28 cellular contexts compared by ENCODE assay signal in genomic region chr5:122300374-122300773, GRCh38. TPM values are rescaled to one million over a fixed set of nuclear protein-coding genes. Genes with fewer than 3 reads are reported as not detected.
A peak's percentile ranks its signal among the peaks of the same experiment; 100 is the strongest.
DNase-seq lines count a peak whose midpoint lies in the region; ATAC-seq and TF ChIP-seq lines count a peak whose summit lies in the region.
"Had no signal": no experiment of that assay in that cellular context is flagged by ENCODE, and none has a peak within 500 bp of the region (broad histone marks: within the 10 kb centered on the region; RNA-seq: fewer than 3 reads in every experiment).

No MANE protein-coding gene starts in this region.

- BruUV-seq in OCI-LY7 (replicated peaks; lab: Mats Ljungman, UMichigan): no TSS peak

- H3K4me3 ChIP-seq in OCI-LY7 (ENCODE audit: low read depth, low read length, poor library complexity, severe bottlenecking): no peak overlapping the region
- H3K4me3 ChIP-seq in uterus: no peak overlapping the region
- H3K4me3 ChIP-seq in SJCRH30: no peak overlapping the region
- H3K4me3 ChIP-seq: A549, gastrocnemius medialis, MG63, ovary, SK-N-MC, upper lobe of left lung had no signal

- intact Hi-C loops in OCI-LY7 (cut with micrococcal nuclease; ENCODE audit: unreplicated experiment) (loop anchor here (2.0 kb wide), 1 partner anchor 16 kb away; no protein-coding TSS in a partner anchor), uterus (cut with DNase I; ENCODE audit: low total_unique reads) (no loop called here)

- CTCF ChIA-PET in OCI-LY7 (lab: Charles Lee; ENCODE audit: unreplicated experiment): no interaction called here

- TF ChIP-seq CTCF in OCI-LY7 (conservative IDR thresholded peaks at IDR 0.05; ENCODE audit: low read length): no peak
- TF ChIP-seq CTCF in uterus (IDR thresholded peaks at IDR 0.05): no peak

- H4K20me1 ChIP-seq in OCI-LY7 (ENCODE audit: insufficient read depth, low read length): no peaks in the 10 kb centered on the region

- no peaks in the 10 kb centered on the region for H3K9me3 ChIP-seq in OCI-LY7 (ENCODE audit: low read length)
- no peaks in the 10 kb centered on the region for H3K9me3 ChIP-seq in uterus
- H3K9me3 ChIP-seq in SJCRH30 (replicated peaks): no peaks in the 10 kb centered on the region
- H3K9me3 ChIP-seq: A549, gastrocnemius medialis, MG63, ovary, upper lobe of left lung had no signal

- ATAC-seq in HG03565 (IDR thresholded peaks at IDR 0.05; ENCODE audit: unreplicated experiment) (peak; percentile 32), HG03457 (IDR thresholded peaks at IDR 0.05; ENCODE audit: unreplicated experiment) (no peak)
- ATAC-seq: A549; CD8-positive, alpha-beta T cell; gastrocnemius medialis; left ventricle myocardium superior; naive thymus-derived CD8-positive, alpha-beta T cell; T-helper 17 cell had no signal

- H3K36me3 ChIP-seq in OCI-LY7 (ENCODE audit: insufficient read depth, low read length) (no peaks in the 10 kb centered on the region), uterus (no peaks in the 10 kb centered on the region), SJCRH30 (no peaks in the 10 kb centered on the region)
- H3K36me3 ChIP-seq: gastrocnemius medialis, MG63, ovary, upper lobe of left lung had no signal

- POLR2A ChIA-PET in OCI-LY7 (lab: Charles Lee): interaction anchor here (0.8 kb wide), 1 partner anchor 42 kb away, joined by 3 read pairs; no protein-coding TSS in a partner anchor

- H3K9me2 ChIP-seq in OCI-LY7 (ENCODE audit: insufficient read depth, low read length): no peaks in the 10 kb centered on the region

- no peak overlapping the region for H3K27ac ChIP-seq in OCI-LY7 (ENCODE audit: low read depth, low read length, poor library complexity, severe bottlenecking)
- peak overlapping the region; percentile 7 to 31 for H3K27ac ChIP-seq in uterus
- H3K27ac ChIP-seq in SJCRH30: no peak overlapping the region
- H3K27ac ChIP-seq: A549, gastrocnemius medialis, ovary, SK-N-MC, upper lobe of left lung had no signal

- H3K79me2 ChIP-seq in OCI-LY7 (ENCODE audit: insufficient read depth, low read depth, low read length): no peaks in the 10 kb centered on the region

- H2AFZ ChIP-seq in OCI-LY7 (ENCODE audit: low read length): no peak overlapping the region

- H3K27me3 ChIP-seq in uterus (no peaks in the 10 kb centered on the region), SJCRH30 (no peaks in the 10 kb centered on the region)
- H3K27me3 ChIP-seq: gastrocnemius medialis, ovary, upper lobe of left lung had no signal

- no peak overlapping the region for H3K4me2 ChIP-seq in OCI-LY7 (ENCODE audit: low read length)
- H3K4me2 ChIP-seq: A549 had no signal

- H3K4me1 ChIP-seq in OCI-LY7 (ENCODE audit: insufficient read depth, low read length, poor library complexity, severe bottlenecking): no peaks in the 10 kb centered on the region
- H3K4me1 ChIP-seq in uterus: peaks cover 10 to 13% of the 10 kb centered on the region in 2 donors
- no peaks in the 10 kb centered on the region for H3K4me1 ChIP-seq in SJCRH30
- H3K4me1 ChIP-seq: A549, gastrocnemius medialis, upper lobe of left lung had no signal

- no peak for TF ChIP-seq POLR2A in uterus (IDR thresholded peaks at IDR 0.05)

- DNase-seq in NCI-H748 (lab: John Stamatoyannopoulos, UW; ENCODE audit: unreplicated experiment): peak; percentile 18
- no peak for DNase-seq in NCI-H748 treated with DMSO at 0.1 percent for 48 hours (lab: John Stamatoyannopoulos, UW)
- DNase-seq in OCI-LY7 (ENCODE audit: low spot score): peak; percentile 9
- DNase-seq in uterus: no peak
- no peak for DNase-seq in activated CD4-positive, CD25-positive, alpha-beta regulatory T cell (lab: John Stamatoyannopoulos, UW)
- DNase-seq in SJCRH30: no peak
- DNase-seq: activated CD4-positive, alpha-beta T cell treated with anti-CD3 and anti-CD28 coated beads for 48 hours; CD8-positive, alpha-beta T cell; gastrocnemius medialis; GDM1; HCEC 1CT; hypothalamus; left ventricle myocardium superior; MG63; midbrain; naive thymus-derived CD8-positive, alpha-beta T cell; NCI-H1436; NCI-H774; ovary; retina; small intestine; stimulated activated CD4-positive, alpha-beta T cell treated with anti-CD3 and anti-CD28 coated beads, Interleukin-1b, Interleukin-23, amount 100 ng/mL, for 48 hours; T-helper 17 cell; upper lobe of left lung had no signal

RNA-seq across cellular contexts. Expression of gene SNCAIP, which starts 11.7 kb away (rescaled TPM):
- not detected in 2 replicates for total RNA-seq in OCI-LY7 (2014; rRNA removed; shearing (Covaris generic))
- total RNA-seq in OCI-LY7 (2022) (not detected in 2 replicates), uterus (100 to 1,000 TPM in 1 of 4 donors, 10 to 100 TPM in 3; 15.3 to 104 (median 35.0) TPM)
- total RNA-seq in SJCRH30 (2014; rRNA removed; shearing (Covaris generic)): 0.13 and 0.49 TPM in 2 replicates
- total RNA-seq: CD8-positive, alpha-beta T cell; naive thymus-derived CD8-positive, alpha-beta T cell; T-helper 17 cell had no signal

Comparison
In these comparisons a context has a peak if more than half of its experiments do, and no peak if none do; other contexts are left out.
1. DNase-seq: peak in NCI-H748 (single experiment) and OCI-LY7 (single experiment); none in NCI-H748 treated with DMSO at 0.1 percent for 48 hours (single experiment), uterus (0 of 2), activated CD4-positive, CD25-positive, alpha-beta regulatory T cell (0 of 4) and SJCRH30 (0 of 2).
2. H3K27ac ChIP-seq: peak in uterus (2 of 2); none in OCI-LY7 (single experiment) and SJCRH30 (single experiment).
3. RNA of gene SNCAIP, which starts 11.7 kb away (total RNA-seq): 15.3 to 104 TPM in uterus; 0.13 to 0.49 TPM in SJCRH30 and not detected in OCI-LY7; every median in the first group is over 10 times any median in the second.